ENCODE assay signal across 12 cellular contexts in the genomic region with DNA sequence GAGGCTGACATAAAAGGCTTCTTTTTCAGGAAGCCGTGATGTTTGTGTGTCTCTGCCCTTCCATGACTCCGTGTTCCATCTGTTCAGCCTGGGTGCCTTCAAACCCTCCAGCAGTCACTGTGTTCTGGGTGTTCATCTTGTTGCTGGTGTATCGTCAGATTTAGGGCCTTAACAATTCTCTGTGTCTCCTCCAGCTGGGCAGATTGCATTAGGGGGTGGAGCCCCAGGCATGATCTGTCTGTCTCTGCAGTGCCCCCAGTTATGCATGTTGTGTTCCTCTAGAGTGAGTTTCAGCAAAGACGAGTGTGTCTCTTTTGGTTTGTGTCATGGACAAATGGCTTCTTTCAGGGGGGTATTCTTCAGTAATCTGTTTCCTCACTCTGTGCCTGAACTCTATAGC.
DNase-seq lines count a peak whose midpoint lies in the region; ATAC-seq and TF ChIP-seq lines count a peak whose summit lies in the region.
"Had no signal": no experiment of that assay in that cellular context is flagged by ENCODE, and none has a peak within 500 bp of the region (broad histone marks: within the 10 kb centered on the region; RNA-seq: fewer than 3 reads in every experiment).

No MANE protein-coding gene starts in this region.

- H3K4me3 ChIP-seq in WI38 (ENCODE audit: low read depth, low read length) (peak overlapping the region; percentile 23), neuron (ENCODE audit: low read length) (peak overlapping the region; percentile 3), H7 (ENCODE audit: insufficient read depth, low read depth, low read length) (no peak overlapping the region)

- peak; percentile 19 for DNase-seq in ELF-1 (ENCODE audit: low read depth, low spot score)
- no peak for DNase-seq in NK-92 (lab: John Stamatoyannopoulos, UW; ENCODE audit: unreplicated experiment)
- no peak for DNase-seq in head of caudate nucleus
- no peak for DNase-seq in H7
- no peak for DNase-seq in Right ventricle myocardium superior
- DNase-seq: activated CD8-positive, alpha-beta memory T cell treated with anti-CD3 and anti-CD28 coated beads, Interleukin-2, amount 50 U/mL, for 4 hours; GDM1; immature natural killer cell; NCI-H446 treated with DMSO at 0.1 percent for 48 hours had no signal

- ATAC-seq in HG03432 (IDR thresholded peaks at IDR 0.05; ENCODE audit: unreplicated experiment), result peak; percentile 63
- no peak for ATAC-seq in Right ventricle myocardium superior (ENCODE audit: poor library complexity)

- TF ChIP-seq CTCF in WI38 (IDR thresholded peaks at IDR 0.05; ENCODE audit: low read depth, low read length), result no peak

- H3K27me3 ChIP-seq in neuron (ENCODE audit: insufficient read depth, low read length), result no peaks in the 10 kb centered on the region
- no peaks in the 10 kb centered on the region for H3K27me3 ChIP-seq in H7 (ENCODE audit: control insufficient read depth, insufficient read depth, low read length)

- intact Hi-C loops in head of caudate nucleus (cut with DNase I) (no loop called here), Right ventricle myocardium superior (cut with DNase I) (no loop called here)

- H3K36me3 ChIP-seq in neuron (ENCODE audit: insufficient read depth, low read length), result no peaks in the 10 kb centered on the region
- H3K36me3 ChIP-seq in H7 (replicated peaks; ENCODE audit: control insufficient read depth, insufficient read depth, low read length), result no peaks in the 10 kb centered on the region; the same call in 1 of the 2 replicates

- H2AFZ ChIP-seq in neuron (ENCODE audit: low read depth, low read length), result no peak overlapping the region

- H3K4me1 ChIP-seq in neuron (ENCODE audit: insufficient read depth, low read length), result peaks cover 6% of the 10 kb centered on the region

- H3K9me3 ChIP-seq in neuron (ENCODE audit: low read length), result no peaks in the 10 kb centered on the region
